27 cellular contexts compared by ENCODE assay signal in genomic region chr2:17915811-17916523, GRCh38. TPM values are rescaled to one million over a fixed set of nuclear protein-coding genes. Genes with fewer than 3 reads are reported as not detected.
DNase-seq lines count a peak whose midpoint lies in the region; ATAC-seq, FAIRE-seq and TF ChIP-seq lines count a peak whose summit lies in the region.
"Had no signal": no experiment of that assay in that cellular context is flagged by ENCODE, and none has a peak within 500 bp of the region (broad histone marks: within the 10 kb centered on the region; RNA-seq: fewer than 3 reads in every experiment).

No MANE protein-coding gene starts in this region.

- peaks cover 1% of the 10 kb centered on the region for H3K9me3 Mint-ChIP-seq in nephron progenitor cell
- H3K9me3 Mint-ChIP-seq: activated naive CD4-positive, alpha-beta T cell treated with anti-CD3 and anti-CD28 coated beads, Interleukin-2, amount 50 U/mL, for 72 hours; activated T-helper 2 cell treated with anti-CD3 and anti-CD28 coated beads, Interferon-gamma antibody, Interleukin-2, Interleukin-4, amounts not matched to agents 10 μg/mL and 5 μg/mL and 100 μg/mL, durations not matched to agents 14 hours and 24 hours and 36 hours; stimulated activated naive CD8-positive, alpha-beta T cell treated with anti-CD3 and anti-CD28 coated beads, Interleukin-15, Interleukin-2, amounts not matched to agents 100 ng/mL and 50 ng/mL, for 24 hours had no signal

- H3K27me3 Mint-ChIP-seq in nephron progenitor cell (ENCODE audit: low read depth, poor library complexity), result no peaks in the 10 kb centered on the region

- DNase-seq in AG10803 (ENCODE audit: low read depth), result peak; percentile 8
- no peak for DNase-seq in RCC 7860 (ENCODE audit: low spot score)
- DNase-seq in left colon, result no peak
- DNase-seq in nephron progenitor cell, result no peak
- DNase-seq in NCI-H2196 (lab: John Stamatoyannopoulos, UW; ENCODE audit: unreplicated experiment), result no peak
- DNase-seq in SKM-1 treated with dmso at 0.1 percent for 144 hours (lab: John Stamatoyannopoulos, UW; ENCODE audit: unreplicated experiment), result no peak
- no peak for DNase-seq in NCI-H1092 (lab: John Stamatoyannopoulos, UW)
- no peak for DNase-seq in NCI-H524 treated with DMSO at 0.1 percent for 48 hours (lab: John Stamatoyannopoulos, UW)
- DNase-seq: activated CD4-positive, alpha-beta T cell treated with anti-CD3 and anti-CD28 coated beads for 4 hours; CD8-positive, alpha-beta memory T cell; DMS 273 treated with DMSO at 0.1 percent for 48 hours; gastrocnemius medialis; left cardiac atrium; naive thymus-derived CD8-positive, alpha-beta T cell; NCI-H1436; NCI-H2081 treated with DMSO at 0.1 percent for 48 hours; NCI-H345; occipital lobe; SW 1271; testis had no signal

- peak overlapping the region; percentile 83 for H3K27ac Mint-ChIP-seq in nephron progenitor cell
- H3K27ac Mint-ChIP-seq: activated naive CD4-positive, alpha-beta T cell treated with anti-CD3 and anti-CD28 coated beads, Interleukin-2, amount 50 U/mL, for 72 hours; activated T-helper 2 cell treated with anti-CD3 and anti-CD28 coated beads, Interferon-gamma antibody, Interleukin-2, Interleukin-4, amounts not matched to agents 10 μg/mL and 5 μg/mL and 100 μg/mL, durations not matched to agents 14 hours and 24 hours and 36 hours; CD8-positive, alpha-beta memory T cell; naive thymus-derived CD8-positive, alpha-beta T cell; stimulated activated naive CD8-positive, alpha-beta T cell treated with anti-CD3 and anti-CD28 coated beads, Interleukin-15, Interleukin-2, amounts not matched to agents 100 ng/mL and 50 ng/mL, for 24 hours had no signal

- H3K36me3 Mint-ChIP-seq in nephron progenitor cell (ENCODE audit: low read depth), result no peaks in the 10 kb centered on the region
- H3K36me3 Mint-ChIP-seq: activated naive CD4-positive, alpha-beta T cell treated with anti-CD3 and anti-CD28 coated beads, Interleukin-2, amount 50 U/mL, for 72 hours; CD8-positive, alpha-beta memory T cell had no signal

- peak; percentile 39 for ATAC-seq in left colon
- ATAC-seq: activated naive CD4-positive, alpha-beta T cell treated with anti-CD3 and anti-CD28 coated beads, Interleukin-2, amount 50 U/mL, for 72 hours; naive thymus-derived CD8-positive, alpha-beta T cell had no signal

- TF ChIP-seq CTCF in AG10803 (conservative IDR thresholded peaks at IDR 0.05; ENCODE audit: low read length) (no peak), nephron progenitor cell (IDR thresholded peaks at IDR 0.05) (no peak)

- no peak overlapping the region for H3K4me3 ChIP-seq in AG10803 (ENCODE audit: low read length)
- H3K4me3 ChIP-seq: gastrocnemius medialis, skin epidermis, testis had no signal

- intact Hi-C loops in left colon (cut with DNase I, micrococcal nuclease), result no loop called here

- peaks cover 54% of the 10 kb centered on the region for H3K4me1 Mint-ChIP-seq in nephron progenitor cell
- H3K4me1 Mint-ChIP-seq: CD8-positive, alpha-beta memory T cell had no signal

- H3K4me3 Mint-ChIP-seq in nephron progenitor cell, result peak overlapping the region; percentile 26
- H3K4me3 Mint-ChIP-seq: CD8-positive, alpha-beta memory T cell; naive thymus-derived CD8-positive, alpha-beta T cell; stimulated activated naive CD8-positive, alpha-beta T cell treated with anti-CD3 and anti-CD28 coated beads, Interleukin-15, Interleukin-2, amounts not matched to agents 100 ng/mL and 50 ng/mL, for 24 hours had no signal

- FAIRE-seq in RCC 7860 (lab: Jason Lieb, UNC), result peak; percentile 74
- FAIRE-seq: A204.1, endothelial cell of umbilical vein, GM18507 had no signal

RNA-seq across cellular contexts. Expression of gene KCNS3, which starts 37.5 kb away (rescaled TPM):
- 10 to 100 TPM; 19.0 to 21.2 TPM for total RNA-seq in left colon
- total RNA-seq: activated naive CD4-positive, alpha-beta T cell treated with anti-CD3 and anti-CD28 coated beads, Interleukin-2, amount 50 U/mL, for 72 hours; CD8-positive, alpha-beta memory T cell; naive thymus-derived CD8-positive, alpha-beta T cell had no signal
